ENCODE assay signal across 15 cellular contexts in the genomic region with DNA sequence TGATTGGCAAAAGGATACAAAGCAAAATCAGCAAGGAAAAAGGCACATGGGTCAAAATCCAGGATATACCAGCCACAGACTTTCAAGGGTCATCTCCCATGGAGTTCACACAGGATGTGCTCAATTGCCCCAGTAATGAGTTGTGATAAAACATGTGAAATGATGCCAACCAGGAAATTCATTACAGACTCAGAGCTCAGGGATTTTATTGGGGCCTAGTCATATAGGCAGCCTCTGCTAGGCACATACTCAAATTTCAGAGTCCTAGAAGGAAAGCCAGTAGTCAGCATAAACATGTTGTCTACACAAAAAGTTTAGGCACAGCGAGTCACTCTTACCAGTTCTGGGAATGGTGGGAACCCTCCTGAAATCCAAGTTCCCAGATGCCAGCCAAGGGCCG.
A peak's percentile ranks its signal among the peaks of the same experiment; 100 is the strongest.
DNase-seq lines count a peak whose midpoint lies in the region; ATAC-seq, FAIRE-seq and TF ChIP-seq lines count a peak whose summit lies in the region.
"Had no signal": no experiment of that assay in that cellular context is flagged by ENCODE, and none has a peak within 500 bp of the region (broad histone marks: within the 10 kb centered on the region; RNA-seq: fewer than 3 reads in every experiment).

No MANE protein-coding gene starts in this region.

- H3K27ac ChIP-seq in C4-2B (peak overlapping the region; percentile 62; the same call in 1 of the 2 replicates), K562 (ENCODE audit: extremely low read depth, low read depth, low read length) (no peak overlapping the region)
- H3K27ac ChIP-seq in CD8-positive, alpha-beta memory T cell (ENCODE audit: low read depth, low read length), result no peak overlapping the region
- H3K27ac ChIP-seq: heart left ventricle, right lobe of liver had no signal

- no peak for TF ChIP-seq POLR2A in K562 (conservative IDR thresholded peaks at IDR 0.05)

- no peaks in the 10 kb centered on the region for H3K9me1 ChIP-seq in K562 (ENCODE audit: control insufficient read depth, insufficient read depth, low read length)

- H3K4me1 Mint-ChIP-seq in CD8-positive, alpha-beta memory T cell, result peaks cover 0 to 3% (median 2%) of the 10 kb centered on the region in 3 donors

- H3K9ac ChIP-seq in K562 (ENCODE audit: insufficient read depth in 1 of 2, low read depth in 2 of 2, low read length in 2 of 2), result no peak overlapping the region

- H3K79me2 ChIP-seq in K562 (ENCODE audit: control insufficient read depth, insufficient read depth, low read length), result no peaks in the 10 kb centered on the region

- H3K36me3 Mint-ChIP-seq in CD8-positive, alpha-beta memory T cell, result no peaks in the 10 kb centered on the region
- H3K36me3 Mint-ChIP-seq: CD4-positive, CD25-positive, alpha-beta regulatory T cell had no signal

- DNase-seq in HS-5 (ENCODE audit: low read depth) (peak; percentile 72), K562 (ENCODE audit: extremely low read depth in 1 of 4, low spot score in 3 of 4) (no peak), kidney glomerular epithelial cell (lab: John Stamatoyannopoulos, UW) (peak; percentile 75), sciatic nerve (ENCODE audit: low spot score) (no peak)
- no peak for DNase-seq in activated effector memory CD4-positive, alpha-beta T cell treated with anti-CD3 and anti-CD28 coated beads, Interleukin-2, amount 50 U/mL, for 16 hours
- no peak for DNase-seq in CD8-positive, alpha-beta memory T cell
- DNase-seq: activated T-cell treated with anti-CD3 and anti-CD28 coated beads, Interleukin-2, amount 50 U/mL, for 1 hour; amygdala; CD4-positive, CD25-positive, alpha-beta regulatory T cell; heart left ventricle; NCI-H2171; right lobe of liver had no signal

- POLR2A ChIA-PET in K562 (lab: Yijun Ruan, JAX), result no interaction called here
- POLR2A ChIA-PET in CD8-positive, alpha-beta memory T cell (lab: Charles Lee), result no interaction called here

- H3K9me3 ChIP-seq in K562 (replicated peaks; ENCODE audit: control insufficient read depth, insufficient read depth, low read depth, low read length), result no peaks in the 10 kb centered on the region
- no peaks in the 10 kb centered on the region for H3K9me3 ChIP-seq in CD8-positive, alpha-beta memory T cell (ENCODE audit: low read length)
- H3K9me3 ChIP-seq: heart left ventricle, right lobe of liver had no signal

- TF ChIP-seq RAD21 in K562 (CRISPR knock-in tag; conservative IDR thresholded peaks at IDR 0.05 in 1 of 2, IDR thresholded peaks at IDR 0.05 in 1 of 2), result no peak

- peaks cover 0 to 8% of the 10 kb centered on the region in 2 experiments; a peak in 2 of 5 replicates for H3K4me1 ChIP-seq in K562 (replicated peaks in 1 of 2; ENCODE audit: control insufficient read depth in 2 of 2, insufficient read depth in 2 of 2, low read length in 2 of 2)
- H3K4me1 ChIP-seq in CD8-positive, alpha-beta memory T cell (ENCODE audit: insufficient read depth, low read length), result no peaks in the 10 kb centered on the region

- no TSS peak for BruUV-seq in K562 (replicated peaks; lab: Mats Ljungman, UMichigan)

- no peaks in the 10 kb centered on the region for H3K36me3 ChIP-seq in K562 (ENCODE audit: control insufficient read depth, insufficient read depth, low read length)
- H3K36me3 ChIP-seq in CD8-positive, alpha-beta memory T cell (ENCODE audit: insufficient read depth, low read length), result no peaks in the 10 kb centered on the region
- H3K36me3 ChIP-seq: heart left ventricle, right lobe of liver had no signal

- intact Hi-C loops in K562 (cut with micrococcal nuclease), result loop anchor here (5.0 kb wide), 1 partner anchor 1303 kb away; no protein-coding TSS in a partner anchor
- intact Hi-C loops in sciatic nerve (cut with DNase I), result loop anchor here (10.0 kb wide), 1 partner anchor 171 kb away; no protein-coding TSS in a partner anchor

- CTCF ChIA-PET in K562 (lab: Yijun Ruan, JAX; ENCODE audit: low intra/inter-chr PET ratio), result no interaction called here
- CTCF ChIA-PET in CD8-positive, alpha-beta memory T cell (lab: Charles Lee), result interaction anchor here (1.5 to 2.9 kb wide), 2 partner anchors 168 to 387 kb away, joined by 8 to 58 read pairs; no protein-coding TSS in a partner anchor

- FAIRE-seq in K562 (lab: Jason Lieb, UNC), result no peak

- no peak overlapping the region for H2AFZ ChIP-seq in K562 (ENCODE audit: low read depth, low read length)

- TF ChIP-seq CTCF in C4-2B (conservative IDR thresholded peaks at IDR 0.05) (no peak), K562 (IDR thresholded peaks at IDR 0.05 in 2 of 3, conservative IDR thresholded peaks at IDR 0.05 in 1 of 3; ENCODE audit: insufficient read depth in 2 of 3, low read depth in 1 of 3, low read length in 3 of 3) (no peak)

- H3K27ac Mint-ChIP-seq in CD8-positive, alpha-beta memory T cell, result no peak overlapping the region
- H3K27ac Mint-ChIP-seq: stimulated activated naive CD8-positive, alpha-beta T cell treated with anti-CD3 and anti-CD28 coated beads, Interleukin-15, Interleukin-2, amounts not matched to agents 100 ng/mL and 50 ng/mL, for 24 hours had no signal

- no peak overlapping the region for H3K4me3 Mint-ChIP-seq in CD8-positive, alpha-beta memory T cell
- H3K4me3 Mint-ChIP-seq: CD4-positive, CD25-positive, alpha-beta regulatory T cell; stimulated activated naive CD8-positive, alpha-beta T cell treated with anti-CD3 and anti-CD28 coated beads, Interleukin-15, Interleukin-2, amounts not matched to agents 100 ng/mL and 50 ng/mL, for 24 hours had no signal

- ATAC-seq in K562 (no peak), sciatic nerve (no peak), HG03175 (IDR thresholded peaks at IDR 0.05; ENCODE audit: unreplicated experiment) (no peak)
- ATAC-seq: heart left ventricle had no signal

- TF ChIP-seq EP300 in K562 (IDR thresholded peaks at IDR 0.05; ENCODE audit: low read length), result no peak

- H4K20me1 ChIP-seq in K562 (replicated peaks; ENCODE audit: control insufficient read depth, insufficient read depth, low read length), result no peaks in the 10 kb centered on the region

- no peak overlapping the region for H3K4me2 ChIP-seq in K562 (ENCODE audit: insufficient read depth, low read length)

- no peaks in the 10 kb centered on the region for H3K27me3 ChIP-seq in K562 (ENCODE audit: control insufficient read depth in 2 of 2, insufficient read depth in 2 of 2, low read length in 2 of 2)
- H3K27me3 ChIP-seq in CD8-positive, alpha-beta memory T cell (ENCODE audit: insufficient read depth, low read length, poor library complexity, severe bottlenecking), result no peaks in the 10 kb centered on the region
- H3K27me3 ChIP-seq: heart left ventricle, right lobe of liver had no signal

- no peak overlapping the region for H3K4me3 ChIP-seq in K562
- no peak overlapping the region for H3K4me3 ChIP-seq in CD8-positive, alpha-beta memory T cell (ENCODE audit: low read length)
- H3K4me3 ChIP-seq: heart left ventricle, right lobe of liver had no signal

- in situ Hi-C loops in K562 (cut with MboI), result loop anchor here (10.0 kb wide), 1 partner anchor 381 kb away; no protein-coding TSS in a partner anchor

- H3K9me3 Mint-ChIP-seq in CD8-positive, alpha-beta memory T cell, result no peaks in the 10 kb centered on the region
- H3K9me3 Mint-ChIP-seq: stimulated activated naive CD8-positive, alpha-beta T cell treated with anti-CD3 and anti-CD28 coated beads, Interleukin-15, Interleukin-2, amounts not matched to agents 100 ng/mL and 50 ng/mL, for 24 hours had no signal

- 36% methylated on average over 2 of the region's 2 CpGs for WGBS in K562 (ENCODE audit: insufficient coverage, low coverage, missing lambda C conversion rate)

- no peaks in the 10 kb centered on the region for H3K27me3 Mint-ChIP-seq in CD8-positive, alpha-beta memory T cell
- H3K27me3 Mint-ChIP-seq: CD4-positive, CD25-positive, alpha-beta regulatory T cell; stimulated activated naive CD8-positive, alpha-beta T cell treated with anti-CD3 and anti-CD28 coated beads, Interleukin-15, Interleukin-2, amounts not matched to agents 100 ng/mL and 50 ng/mL, for 24 hours had no signal

TF ChIP-seq in K562, 482 proteins besides CTCF, POLR2A, EP300 and RAD21:
- TF ChIP-seq YY1 (IDR thresholded peaks at IDR 0.05; ENCODE audit: borderline replicate concordance in 1 of 3, control insufficient read depth in 1 of 3, extremely low read depth in 1 of 3, insufficient read depth in 3 of 3, insufficient read length in 1 of 3, insufficient replicate concordance in 2 of 3, low read depth in 1 of 3, low read length in 2 of 3) (no peak), RBM34 (IDR thresholded peaks at IDR 0.05; ENCODE audit: borderline replicate concordance, insufficient read depth, low read length) (no peak), SIX5 (IDR thresholded peaks at IDR 0.05; ENCODE audit: borderline replicate concordance in 1 of 2, insufficient read depth in 1 of 2, low read depth in 1 of 2, low read length in 2 of 2) (no peak), CCNT2 (IDR thresholded peaks at IDR 0.05; ENCODE audit: borderline replicate concordance, extremely low read depth, insufficient read length, low read depth, low read length) (no peak), NFRKB (IDR thresholded peaks at IDR 0.05; ENCODE audit: low read depth) (no peak), ZNF316 (IDR thresholded peaks at IDR 0.05) (peak; percentile 20; the same call in 1 of the 2 replicates)

Comparison
In these comparisons a context has a peak if more than half of its experiments do, and no peak if none do; other contexts are left out.
1. DNase-seq: peak in HS-5 (single experiment) and kidney glomerular epithelial cell (single experiment); none in K562 (0 of 4), activated effector memory CD4-positive, alpha-beta T cell treated with anti-CD3 and anti-CD28 coated beads, Interleukin-2, amount 50 U/mL, for 16 hours (single experiment), CD8-positive, alpha-beta memory T cell (0 of 5) and sciatic nerve (single experiment).